8 cellular contexts compared by ENCODE assay signal in the genomic region with DNA sequence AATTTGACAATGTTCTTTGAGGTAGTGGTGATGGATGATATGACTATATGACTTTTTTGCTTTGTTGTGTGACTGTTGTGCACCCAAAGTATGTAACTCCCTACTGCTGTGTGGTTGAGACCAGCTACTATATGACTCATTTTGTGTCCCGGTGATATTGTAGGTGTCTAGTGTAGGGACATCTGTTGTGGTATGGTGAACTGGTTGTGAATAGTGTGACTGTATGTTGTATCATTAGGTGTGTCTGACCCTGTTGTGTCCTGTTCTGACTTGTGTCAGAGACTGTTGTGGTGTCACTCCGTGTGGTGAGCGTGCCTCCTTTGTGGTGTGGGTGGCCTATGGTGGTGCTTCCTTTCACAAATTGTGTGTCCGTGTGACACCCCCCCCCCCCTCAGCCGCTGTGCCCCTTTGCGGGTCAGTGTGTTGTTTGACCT. TPM values are rescaled to one million over a fixed set of nuclear protein-coding genes. Genes with fewer than 3 reads are reported as not detected.
DNase-seq lines count a peak whose midpoint lies in the region; ATAC-seq and TF ChIP-seq lines count a peak whose summit lies in the region.

No MANE protein-coding gene starts in this region.

- peak; percentile 24 for ATAC-seq in HG02973 (IDR thresholded peaks at IDR 0.05; ENCODE audit: unreplicated experiment)
- ATAC-seq in GM18909 (IDR thresholded peaks at IDR 0.05; ENCODE audit: poor library complexity, unreplicated experiment), result no peak
- no peak for ATAC-seq in GM18873 (IDR thresholded peaks at IDR 0.05; ENCODE audit: low FRiP score, unreplicated experiment)
- no peak for ATAC-seq in HG03571 (IDR thresholded peaks at IDR 0.05; ENCODE audit: unreplicated experiment)

- H4K20me1 ChIP-seq in smooth muscle cell (ENCODE audit: low read depth), result no peaks in the 10 kb centered on the region

- H3K27ac ChIP-seq in smooth muscle cell (ENCODE audit: low read depth), result peak overlapping the region; percentile 98

- H3K4me1 ChIP-seq in ES-I3 (ENCODE audit: insufficient read depth, low read length) (peaks cover 49% of the 10 kb centered on the region), iPS-15b (ENCODE audit: control insufficient read depth, insufficient read depth, low read length) (peaks cover 47% of the 10 kb centered on the region), smooth muscle cell (ENCODE audit: low read depth) (peaks cover 22% of the 10 kb centered on the region)

- DNase-seq in activated T-cell treated with anti-CD3 and anti-CD28 coated beads, Interleukin-2, amount 50 U/mL, for 48 hours, result peak; percentile 62
- DNase-seq in smooth muscle cell (lab: John Stamatoyannopoulos, UW; ENCODE audit: unreplicated experiment), result no peak

- no peak for TF ChIP-seq CTCF in smooth muscle cell (IDR thresholded peaks at IDR 0.05; ENCODE audit: borderline replicate concordance, insufficient read depth, poor library complexity, severe bottlenecking)

- H3K4me3 ChIP-seq in iPS-15b (ENCODE audit: low read depth, low read length) (peak overlapping the region; percentile 42), smooth muscle cell (peak overlapping the region; percentile 49)

- H3K36me3 ChIP-seq in ES-I3 (ENCODE audit: insufficient read depth, low read length) (no peaks in the 10 kb centered on the region), iPS-15b (ENCODE audit: control insufficient read depth, insufficient read depth, low read length) (no peaks in the 10 kb centered on the region), smooth muscle cell (ENCODE audit: low read depth) (no peaks in the 10 kb centered on the region)

- H3K79me2 ChIP-seq in smooth muscle cell (ENCODE audit: low read depth), result no peaks in the 10 kb centered on the region

- H3K27me3 ChIP-seq in iPS-15b (ENCODE audit: control insufficient read depth, insufficient read depth, low read length) (peaks cover 3% of the 10 kb centered on the region), smooth muscle cell (ENCODE audit: low read depth) (no peaks in the 10 kb centered on the region)

- peak overlapping the region; percentile 26; the same call in 1 of the 2 replicates for H3K9ac ChIP-seq in ES-I3 (ENCODE audit: low read depth, low read length)
- no peak overlapping the region for H3K9ac ChIP-seq in iPS-15b (ENCODE audit: low read depth, low read length)
- H3K9ac ChIP-seq in smooth muscle cell (ENCODE audit: low read depth), result peak overlapping the region; percentile 97

- WGBS in smooth muscle cell (ENCODE audit: low lambda C conversion rate), result 0% methylated on average over 6 of the region's 6 CpGs

- H3K4me2 ChIP-seq in smooth muscle cell, result peak overlapping the region; percentile 86

- no peaks in the 10 kb centered on the region for H3K9me3 ChIP-seq in ES-I3 (ENCODE audit: control insufficient read depth, insufficient read depth, low read length)
- H3K9me3 ChIP-seq in iPS-15b (ENCODE audit: control insufficient read depth, insufficient read depth, low read length), result no peaks in the 10 kb centered on the region
- H3K9me3 ChIP-seq in smooth muscle cell (replicated peaks; ENCODE audit: low read depth), result no peaks in the 10 kb centered on the region

- H2AFZ ChIP-seq in smooth muscle cell (ENCODE audit: low read depth), result no peak overlapping the region

- H3F3A ChIP-seq in smooth muscle cell (ENCODE audit: low read depth), result peaks cover 3% of the 10 kb centered on the region

RNA-seq across cellular contexts. Expression of a gene that starts 11.2 kb away (rescaled TPM):
- 85.5 and 103 TPM in 2 replicates for total RNA-seq in smooth muscle cell
- polyA plus RNA-seq in smooth muscle cell, result 139 and 175 TPM in 2 replicates
